ENCODE assay signal across 8 cellular contexts in genomic region chr1:109617291-109617801, GRCh38. TPM values are rescaled to one million over a fixed set of nuclear protein-coding genes. Genes with fewer than 3 reads are reported as not detected.
DNase-seq lines count a peak whose midpoint lies in the region; ATAC-seq and TF ChIP-seq lines count a peak whose summit lies in the region.

No MANE protein-coding gene starts in this region.

- ATAC-seq in SK-N-SH treated with all-trans-retinoic acid at 6 μM for 48 hours, result peak; percentile 36
- no peak for ATAC-seq in HG02798 (IDR thresholded peaks at IDR 0.05; ENCODE audit: poor library complexity, unreplicated experiment)
- ATAC-seq in GM19351 (IDR thresholded peaks at IDR 0.05; ENCODE audit: unreplicated experiment), result no peak

- intact Hi-C loops in activated naive CD4-positive, alpha-beta T cell treated with anti-CD3 and anti-CD28 coated beads for 36 hours (cut with micrococcal nuclease), result loop anchor here (2.0 to 5.0 kb wide), 3 partner anchors 19 to 720 kb away; partner anchors contain the start of gene RBM15

- H3K27me3 Mint-ChIP-seq in activated naive CD4-positive, alpha-beta T cell treated with anti-CD3 and anti-CD28 coated beads for 36 hours (ENCODE audit: low read depth), result no peaks in the 10 kb centered on the region

- H3K4me3 Mint-ChIP-seq in activated naive CD4-positive, alpha-beta T cell treated with anti-CD3 and anti-CD28 coated beads for 36 hours, result no peak overlapping the region

- CTCF ChIA-PET in activated naive CD4-positive, alpha-beta T cell treated with anti-CD3 and anti-CD28 coated beads for 36 hours (lab: Charles Lee), result interaction anchor here (0.6 to 2.2 kb wide), 5 partner anchors 24 to 499 kb away, joined by 3 to 9 read pairs (median 6); partner anchors contain the start of gene GNAI3

- peaks cover 40% of the 10 kb centered on the region for H3K4me1 Mint-ChIP-seq in activated naive CD4-positive, alpha-beta T cell treated with anti-CD3 and anti-CD28 coated beads for 36 hours (ENCODE audit: low read depth)

- peaks cover 1% of the 10 kb centered on the region for H3K36me3 Mint-ChIP-seq in activated naive CD4-positive, alpha-beta T cell treated with anti-CD3 and anti-CD28 coated beads for 36 hours (ENCODE audit: low read depth)

- peak overlapping the region; percentile 24 for H3K27ac Mint-ChIP-seq in activated naive CD4-positive, alpha-beta T cell treated with anti-CD3 and anti-CD28 coated beads for 36 hours

- peak; percentile 38 for DNase-seq in activated naive CD4-positive, alpha-beta T cell treated with anti-CD3 and anti-CD28 coated beads for 36 hours
- no peak for DNase-seq in activated naive CD4-positive, alpha-beta T cell treated with anti-CD3 and anti-CD28 coated beads, Interleukin-2, amount 50 U/mL, for 16 hours
- DNase-seq in glomerular endothelial cell (ENCODE audit: extremely low read depth, low read depth, low spot score) (peak; percentile 84), stromal cell of bone marrow (ENCODE audit: low read depth) (peak; percentile 88), NCI-H187 treated with DMSO at 0.1 percent for 48 hours (lab: John Stamatoyannopoulos, UW) (no peak)

- no peaks in the 10 kb centered on the region for H3K9me3 Mint-ChIP-seq in activated naive CD4-positive, alpha-beta T cell treated with anti-CD3 and anti-CD28 coated beads for 36 hours

TF ChIP-seq in SK-N-SH treated with all-trans-retinoic acid at 6 μM for 48 hours, 23 proteins besides CTCF, POLR2A, EP300 and RAD21:
- TF ChIP-seq CSDC2 (CRISPR knock-in tag; IDR thresholded peaks at IDR 0.05), result 0 out of 2 replicates have a peak, but pooled peaks have one; percentile 55
- no peak for TF ChIP-seq BACH2 (CRISPR knock-in tag; IDR thresholded peaks at IDR 0.05; ENCODE audit: borderline replicate concordance)
TF ChIP-seq in SK-N-SH treated with all-trans-retinoic acid at 6 μM for 48 hours: peak in this region for 1.

RNA-seq across cellular contexts. Expression of gene GNAT2, which starts 2.1 kb away (rescaled TPM):
- total RNA-seq in activated naive CD4-positive, alpha-beta T cell treated with anti-CD3 and anti-CD28 coated beads for 36 hours, result under 1 TPM; 0.22 to 0.50 TPM
- not detected in 2 replicates for total RNA-seq in glomerular endothelial cell

RNA-seq across cellular contexts. Expression of gene AMPD2, which starts 2.3 kb away (rescaled TPM):
- 10 to 100 TPM; 41.3 to 56.9 TPM for total RNA-seq in activated naive CD4-positive, alpha-beta T cell treated with anti-CD3 and anti-CD28 coated beads for 36 hours
- 64.3 and 68.0 TPM in 2 replicates for total RNA-seq in glomerular endothelial cell

RNA-seq across cellular contexts. Expression of gene GSTM4, which starts 38.6 kb away (rescaled TPM):
- 1 to 10 TPM; 8.8 to 9.9 TPM for total RNA-seq in activated naive CD4-positive, alpha-beta T cell treated with anti-CD3 and anti-CD28 coated beads for 36 hours
- total RNA-seq in glomerular endothelial cell, result 2.0 and 3.3 TPM in 2 replicates

RNA-seq across cellular contexts. Expression of gene GSTM2, which starts 50.5 kb away (rescaled TPM):
- total RNA-seq in activated naive CD4-positive, alpha-beta T cell treated with anti-CD3 and anti-CD28 coated beads for 36 hours, result 10 to 100 TPM; 14.2 to 14.3 TPM
- total RNA-seq in glomerular endothelial cell, result 1.9 and 6.2 TPM in 2 replicates

Comparison
In these comparisons a context has a peak if more than half of its experiments do, and no peak if none do; other contexts are left out.
1. DNase-seq: peak in activated naive CD4-positive, alpha-beta T cell treated with anti-CD3 and anti-CD28 coated beads for 36 hours (single experiment), glomerular endothelial cell (single experiment) and stromal cell of bone marrow (single experiment); none in activated naive CD4-positive, alpha-beta T cell treated with anti-CD3 and anti-CD28 coated beads, Interleukin-2, amount 50 U/mL, for 16 hours (single experiment) and NCI-H187 treated with DMSO at 0.1 percent for 48 hours (single experiment).